In genomic region chr6:44009425-44010321, GRCh38 we compare ENCODE assay signal across 14 cellular contexts.
DNase-seq lines count a peak whose midpoint lies in the region; ATAC-seq and TF ChIP-seq lines count a peak whose summit lies in the region.
"Had no signal": no experiment of that assay in that cellular context is flagged by ENCODE, and none has a peak within 500 bp of the region (broad histone marks: within the 10 kb centered on the region; RNA-seq: fewer than 3 reads in every experiment).

No MANE protein-coding gene starts in this region.

- TF ChIP-seq CTCF in WERI-Rb-1 (IDR thresholded peaks at IDR 0.05; ENCODE audit: low read depth, low read length): no peak
- no peak for TF ChIP-seq CTCF in sigmoid colon (IDR thresholded peaks at IDR 0.05)

- no peaks in the 10 kb centered on the region for H3K9me3 ChIP-seq in WERI-Rb-1 (ENCODE audit: severe bottlenecking)
- H3K9me3 ChIP-seq in sigmoid colon: no peaks in the 10 kb centered on the region
- H3K9me3 ChIP-seq: MG63 had no signal

- H3K4me3 ChIP-seq in WERI-Rb-1 (ENCODE audit: low read depth, low read length) (no peak overlapping the region), sigmoid colon (no peak overlapping the region)
- H3K4me3 ChIP-seq: MG63, thoracic aorta had no signal

- H3K27ac ChIP-seq in WERI-Rb-1 (no peak overlapping the region), sigmoid colon (no peak overlapping the region)
- H3K27ac ChIP-seq: foreskin keratinocyte, thoracic aorta had no signal

- DNase-seq in HK-2 (ENCODE audit: unreplicated experiment) (peak; percentile 78), WERI-Rb-1 (peak; percentile 3), Right ventricle myocardium superior (peak; percentile 70), sigmoid colon (peak; percentile 68), NCI-H1105 treated with DMSO at 0.1 percent for 48 hours (lab: John Stamatoyannopoulos, UW) (no peak), LoVo (ENCODE audit: low spot score) (no peak)
- DNase-seq in activated T-cell treated with anti-CD3 and anti-CD28 coated beads, Interleukin-2, amount 50 U/mL, for 1 hour: no peak
- DNase-seq: foreskin keratinocyte, MG63, NCI-H226, SHP77, small intestine had no signal

- H3K36me3 ChIP-seq in WERI-Rb-1 (no peaks in the 10 kb centered on the region), sigmoid colon (no peaks in the 10 kb centered on the region)
- H3K36me3 ChIP-seq: MG63, thoracic aorta had no signal

- ATAC-seq in Right ventricle myocardium superior (ENCODE audit: poor library complexity): peak; percentile 43
- ATAC-seq: left lobe of liver had no signal

- H3K27me3 ChIP-seq in WERI-Rb-1 (ENCODE audit: insufficient read depth, low read depth, severe bottlenecking) (no peaks in the 10 kb centered on the region), sigmoid colon (no peaks in the 10 kb centered on the region)
- H3K27me3 ChIP-seq: MG63 had no signal

- intact Hi-C loops in Right ventricle myocardium superior (cut with DNase I): loop anchor here (5.0 to 10.0 kb wide), 2 partner anchors 68 to 235 kb away; partner anchors contain the start of gene VEGFA
- intact Hi-C loops in sigmoid colon (cut with DNase I): no loop called here

- no peak for TF ChIP-seq POLR2A in sigmoid colon (IDR thresholded peaks at IDR 0.05)

- no peak for TF ChIP-seq EP300 in sigmoid colon (IDR thresholded peaks at IDR 0.05)

- peaks cover 0 to 28% (median 14%) of the 10 kb centered on the region in 4 donors for H3K4me1 ChIP-seq in sigmoid colon

- 73 to 82% methylated on average over 11 of the region's 11 CpGs for WGBS in sigmoid colon, 2 donors

Comparison
In these comparisons a context has a peak if more than half of its experiments do, and no peak if none do; other contexts are left out.
1. DNase-seq: peak in HK-2 (single experiment), WERI-Rb-1 (single experiment), Right ventricle myocardium superior (single experiment) and sigmoid colon (single experiment); none in NCI-H1105 treated with DMSO at 0.1 percent for 48 hours (single experiment), activated T-cell treated with anti-CD3 and anti-CD28 coated beads, Interleukin-2, amount 50 U/mL, for 1 hour (single experiment) and LoVo (single experiment).